ENCODE assay signal across 2 cellular contexts in the genomic region with DNA sequence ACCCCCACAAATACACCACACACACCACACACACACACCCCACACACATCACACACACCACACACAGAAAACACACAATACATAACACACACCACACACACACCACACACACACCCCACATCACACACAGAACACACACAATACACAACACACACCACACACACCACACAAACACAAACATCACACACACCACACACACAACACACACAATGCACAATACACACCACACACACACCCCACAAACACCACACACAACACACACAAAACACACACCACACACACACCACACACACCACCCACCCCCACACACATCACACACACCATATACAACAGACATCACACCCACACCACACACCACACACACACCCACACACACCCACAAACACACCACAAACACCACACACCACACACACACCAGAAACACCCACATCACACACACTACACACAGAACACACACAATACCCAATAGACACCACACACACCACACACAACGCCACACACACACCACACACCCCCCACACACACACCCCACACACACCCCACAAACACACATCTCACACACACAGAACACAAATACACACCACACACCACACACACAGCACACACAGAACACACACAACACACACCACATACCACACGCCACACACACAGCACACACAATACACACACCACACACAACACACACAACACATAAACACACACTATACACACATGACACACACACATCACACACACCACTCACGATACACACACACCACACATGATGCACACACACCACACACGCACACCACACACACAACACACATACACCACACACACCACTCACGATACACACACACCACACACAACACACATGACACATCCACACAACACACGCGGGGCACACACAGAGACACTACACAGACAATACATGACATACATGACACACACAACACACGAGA.
TF ChIP-seq lines count a peak whose summit lies in the region.

No MANE protein-coding gene starts in this region.

TF ChIP-seq in HEK293, 187 proteins besides CTCF, POLR2A, EP300 and RAD21 (continued from another document and continues in another):
- no peak for TF ChIP-seq ZNF416 (tag by site-specific recombination; IDR thresholded peaks at IDR 0.05)
- TF ChIP-seq ZNF335 (tag by site-specific recombination; conservative IDR thresholded peaks at IDR 0.05) = no peak
- TF ChIP-seq, protein P1, sequence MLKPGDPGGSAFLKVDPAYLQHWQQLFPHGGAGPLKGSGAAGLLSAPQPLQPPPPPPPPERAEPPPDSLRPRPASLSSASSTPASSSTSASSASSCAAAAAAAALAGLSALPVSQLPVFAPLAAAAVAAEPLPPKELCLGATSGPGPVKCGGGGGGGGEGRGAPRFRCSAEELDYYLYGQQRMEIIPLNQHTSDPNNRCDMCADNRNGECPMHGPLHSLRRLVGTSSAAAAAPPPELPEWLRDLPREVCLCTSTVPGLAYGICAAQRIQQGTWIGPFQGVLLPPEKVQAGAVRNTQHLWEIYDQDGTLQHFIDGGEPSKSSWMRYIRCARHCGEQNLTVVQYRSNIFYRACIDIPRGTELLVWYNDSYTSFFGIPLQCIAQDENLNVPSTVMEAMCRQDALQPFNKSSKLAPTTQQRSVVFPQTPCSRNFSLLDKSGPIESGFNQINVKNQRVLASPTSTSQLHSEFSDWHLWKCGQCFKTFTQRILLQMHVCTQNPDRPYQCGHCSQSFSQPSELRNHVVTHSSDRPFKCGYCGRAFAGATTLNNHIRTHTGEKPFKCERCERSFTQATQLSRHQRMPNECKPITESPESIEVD (tag by site-specific recombination; IDR thresholded peaks at IDR 0.05) = no peak
- TF ChIP-seq, protein P2, sequence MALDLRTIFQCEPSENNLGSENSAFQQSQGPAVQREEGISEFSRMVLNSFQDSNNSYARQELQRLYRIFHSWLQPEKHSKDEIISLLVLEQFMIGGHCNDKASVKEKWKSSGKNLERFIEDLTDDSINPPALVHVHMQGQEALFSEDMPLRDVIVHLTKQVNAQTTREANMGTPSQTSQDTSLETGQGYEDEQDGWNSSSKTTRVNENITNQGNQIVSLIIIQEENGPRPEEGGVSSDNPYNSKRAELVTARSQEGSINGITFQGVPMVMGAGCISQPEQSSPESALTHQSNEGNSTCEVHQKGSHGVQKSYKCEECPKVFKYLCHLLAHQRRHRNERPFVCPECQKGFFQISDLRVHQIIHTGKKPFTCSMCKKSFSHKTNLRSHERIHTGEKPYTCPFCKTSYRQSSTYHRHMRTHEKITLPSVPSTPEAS (tag by site-specific recombination; IDR thresholded peaks at IDR 0.05) = no peak; the same call in 1 of the 2 replicates
- no peak for TF ChIP-seq ZNF529 (tag by site-specific recombination; IDR thresholded peaks at IDR 0.05; ENCODE audit: insufficient replicate concordance)
- no peak for TF ChIP-seq ZNF777 (tag by site-specific recombination; IDR thresholded peaks at IDR 0.05; ENCODE audit: borderline replicate concordance)
- TF ChIP-seq SCRT2 (tag by site-specific recombination; IDR thresholded peaks at IDR 0.05) = no peak
- TF ChIP-seq, protein P3, sequence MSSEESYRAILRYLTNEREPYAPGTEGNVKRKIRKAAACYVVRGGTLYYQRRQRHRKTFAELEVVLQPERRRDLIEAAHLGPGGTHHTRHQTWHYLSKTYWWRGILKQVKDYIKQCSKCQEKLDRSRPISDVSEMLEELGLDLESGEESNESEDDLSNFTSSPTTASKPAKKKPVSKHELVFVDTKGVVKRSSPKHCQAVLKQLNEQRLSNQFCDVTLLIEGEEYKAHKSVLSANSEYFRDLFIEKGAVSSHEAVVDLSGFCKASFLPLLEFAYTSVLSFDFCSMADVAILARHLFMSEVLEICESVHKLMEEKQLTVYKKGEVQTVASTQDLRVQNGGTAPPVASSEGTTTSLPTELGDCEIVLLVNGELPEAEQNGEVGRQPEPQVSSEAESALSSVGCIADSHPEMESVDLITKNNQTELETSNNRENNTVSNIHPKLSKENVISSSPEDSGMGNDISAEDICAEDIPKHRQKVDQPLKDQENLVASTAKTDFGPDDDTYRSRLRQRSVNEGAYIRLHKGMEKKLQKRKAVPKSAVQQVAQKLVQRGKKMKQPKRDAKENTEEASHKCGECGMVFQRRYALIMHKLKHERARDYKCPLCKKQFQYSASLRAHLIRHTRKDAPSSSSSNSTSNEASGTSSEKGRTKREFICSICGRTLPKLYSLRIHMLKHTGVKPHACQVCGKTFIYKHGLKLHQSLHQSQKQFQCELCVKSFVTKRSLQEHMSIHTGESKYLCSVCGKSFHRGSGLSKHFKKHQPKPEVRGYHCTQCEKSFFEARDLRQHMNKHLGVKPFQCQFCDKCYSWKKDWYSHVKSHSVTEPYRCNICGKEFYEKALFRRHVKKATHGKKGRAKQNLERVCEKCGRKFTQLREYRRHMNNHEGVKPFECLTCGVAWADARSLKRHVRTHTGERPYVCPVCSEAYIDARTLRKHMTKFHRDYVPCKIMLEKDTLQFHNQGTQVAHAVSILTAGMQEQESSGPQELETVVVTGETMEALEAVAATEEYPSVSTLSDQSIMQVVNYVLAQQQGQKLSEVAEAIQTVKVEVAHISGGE (tag by site-specific recombination; conservative IDR thresholded peaks at IDR 0.05; ENCODE audit: low read depth) = no peak
- TF ChIP-seq, protein P4, sequence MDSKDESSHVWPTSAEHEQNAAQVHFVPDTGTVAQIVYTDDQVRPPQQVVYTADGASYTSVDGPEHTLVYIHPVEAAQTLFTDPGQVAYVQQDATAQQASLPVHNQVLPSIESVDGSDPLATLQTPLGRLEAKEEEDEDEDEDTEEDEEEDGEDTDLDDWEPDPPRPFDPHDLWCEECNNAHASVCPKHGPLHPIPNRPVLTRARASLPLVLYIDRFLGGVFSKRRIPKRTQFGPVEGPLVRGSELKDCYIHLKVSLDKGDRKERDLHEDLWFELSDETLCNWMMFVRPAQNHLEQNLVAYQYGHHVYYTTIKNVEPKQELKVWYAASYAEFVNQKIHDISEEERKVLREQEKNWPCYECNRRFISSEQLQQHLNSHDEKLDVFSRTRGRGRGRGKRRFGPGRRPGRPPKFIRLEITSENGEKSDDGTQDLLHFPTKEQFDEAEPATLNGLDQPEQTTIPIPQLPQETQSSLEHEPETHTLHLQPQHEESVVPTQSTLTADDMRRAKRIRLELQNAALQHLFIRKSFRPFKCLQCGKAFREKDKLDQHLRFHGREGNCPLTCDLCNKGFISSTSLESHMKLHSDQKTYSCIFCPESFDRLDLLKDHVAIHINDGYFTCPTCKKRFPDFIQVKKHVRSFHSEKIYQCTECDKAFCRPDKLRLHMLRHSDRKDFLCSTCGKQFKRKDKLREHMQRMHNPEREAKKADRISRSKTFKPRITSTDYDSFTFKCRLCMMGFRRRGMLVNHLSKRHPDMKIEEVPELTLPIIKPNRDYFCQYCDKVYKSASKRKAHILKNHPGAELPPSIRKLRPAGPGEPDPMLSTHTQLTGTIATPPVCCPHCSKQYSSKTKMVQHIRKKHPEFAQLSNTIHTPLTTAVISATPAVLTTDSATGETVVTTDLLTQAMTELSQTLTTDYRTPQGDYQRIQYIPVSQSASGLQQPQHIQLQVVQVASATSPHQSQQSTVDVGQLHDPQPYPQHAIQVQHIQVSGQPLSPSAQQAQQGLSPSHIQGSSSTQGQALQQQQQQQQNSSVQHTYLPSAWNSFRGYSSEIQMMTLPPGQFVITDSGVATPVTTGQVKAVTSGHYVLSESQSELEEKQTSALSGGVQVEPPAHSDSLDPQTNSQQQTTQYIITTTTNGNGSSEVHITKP (tag by site-specific recombination; IDR thresholded peaks at IDR 0.05) = no peak
- no peak for TF ChIP-seq ZNF624 (tag by site-specific recombination; IDR thresholded peaks at IDR 0.05)
- no peak for TF ChIP-seq ZNF501 (tag by site-specific recombination; IDR thresholded peaks at IDR 0.05)

TF ChIP-seq in WTC11, 78 proteins besides CTCF, POLR2A, EP300 and RAD21 (continued from another document and continues in another):
- TF ChIP-seq, protein P5, sequence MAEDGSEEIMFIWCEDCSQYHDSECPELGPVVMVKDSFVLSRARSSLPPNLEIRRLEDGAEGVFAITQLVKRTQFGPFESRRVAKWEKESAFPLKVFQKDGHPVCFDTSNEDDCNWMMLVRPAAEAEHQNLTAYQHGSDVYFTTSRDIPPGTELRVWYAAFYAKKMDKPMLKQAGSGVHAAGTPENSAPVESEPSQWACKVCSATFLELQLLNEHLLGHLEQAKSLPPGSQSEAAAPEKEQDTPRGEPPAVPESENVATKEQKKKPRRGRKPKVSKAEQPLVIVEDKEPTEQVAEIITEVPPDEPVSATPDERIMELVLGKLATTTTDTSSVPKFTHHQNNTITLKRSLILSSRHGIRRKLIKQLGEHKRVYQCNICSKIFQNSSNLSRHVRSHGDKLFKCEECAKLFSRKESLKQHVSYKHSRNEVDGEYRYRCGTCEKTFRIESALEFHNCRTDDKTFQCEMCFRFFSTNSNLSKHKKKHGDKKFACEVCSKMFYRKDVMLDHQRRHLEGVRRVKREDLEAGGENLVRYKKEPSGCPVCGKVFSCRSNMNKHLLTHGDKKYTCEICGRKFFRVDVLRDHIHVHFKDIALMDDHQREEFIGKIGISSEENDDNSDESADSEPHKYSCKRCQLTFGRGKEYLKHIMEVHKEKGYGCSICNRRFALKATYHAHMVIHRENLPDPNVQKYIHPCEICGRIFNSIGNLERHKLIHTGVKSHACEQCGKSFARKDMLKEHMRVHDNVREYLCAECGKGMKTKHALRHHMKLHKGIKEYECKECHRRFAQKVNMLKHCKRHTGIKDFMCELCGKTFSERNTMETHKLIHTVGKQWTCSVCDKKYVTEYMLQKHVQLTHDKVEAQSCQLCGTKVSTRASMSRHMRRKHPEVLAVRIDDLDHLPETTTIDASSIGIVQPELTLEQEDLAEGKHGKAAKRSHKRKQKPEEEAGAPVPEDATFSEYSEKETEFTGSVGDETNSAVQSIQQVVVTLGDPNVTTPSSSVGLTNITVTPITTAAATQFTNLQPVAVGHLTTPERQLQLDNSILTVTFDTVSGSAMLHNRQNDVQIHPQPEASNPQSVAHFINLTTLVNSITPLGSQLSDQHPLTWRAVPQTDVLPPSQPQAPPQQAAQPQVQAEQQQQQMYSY (CRISPR knock-in tag; IDR thresholded peaks at IDR 0.05) = no peak
- no peak for TF ChIP-seq EMX1 (CRISPR knock-in tag; IDR thresholded peaks at IDR 0.05)
- TF ChIP-seq, protein P6, sequence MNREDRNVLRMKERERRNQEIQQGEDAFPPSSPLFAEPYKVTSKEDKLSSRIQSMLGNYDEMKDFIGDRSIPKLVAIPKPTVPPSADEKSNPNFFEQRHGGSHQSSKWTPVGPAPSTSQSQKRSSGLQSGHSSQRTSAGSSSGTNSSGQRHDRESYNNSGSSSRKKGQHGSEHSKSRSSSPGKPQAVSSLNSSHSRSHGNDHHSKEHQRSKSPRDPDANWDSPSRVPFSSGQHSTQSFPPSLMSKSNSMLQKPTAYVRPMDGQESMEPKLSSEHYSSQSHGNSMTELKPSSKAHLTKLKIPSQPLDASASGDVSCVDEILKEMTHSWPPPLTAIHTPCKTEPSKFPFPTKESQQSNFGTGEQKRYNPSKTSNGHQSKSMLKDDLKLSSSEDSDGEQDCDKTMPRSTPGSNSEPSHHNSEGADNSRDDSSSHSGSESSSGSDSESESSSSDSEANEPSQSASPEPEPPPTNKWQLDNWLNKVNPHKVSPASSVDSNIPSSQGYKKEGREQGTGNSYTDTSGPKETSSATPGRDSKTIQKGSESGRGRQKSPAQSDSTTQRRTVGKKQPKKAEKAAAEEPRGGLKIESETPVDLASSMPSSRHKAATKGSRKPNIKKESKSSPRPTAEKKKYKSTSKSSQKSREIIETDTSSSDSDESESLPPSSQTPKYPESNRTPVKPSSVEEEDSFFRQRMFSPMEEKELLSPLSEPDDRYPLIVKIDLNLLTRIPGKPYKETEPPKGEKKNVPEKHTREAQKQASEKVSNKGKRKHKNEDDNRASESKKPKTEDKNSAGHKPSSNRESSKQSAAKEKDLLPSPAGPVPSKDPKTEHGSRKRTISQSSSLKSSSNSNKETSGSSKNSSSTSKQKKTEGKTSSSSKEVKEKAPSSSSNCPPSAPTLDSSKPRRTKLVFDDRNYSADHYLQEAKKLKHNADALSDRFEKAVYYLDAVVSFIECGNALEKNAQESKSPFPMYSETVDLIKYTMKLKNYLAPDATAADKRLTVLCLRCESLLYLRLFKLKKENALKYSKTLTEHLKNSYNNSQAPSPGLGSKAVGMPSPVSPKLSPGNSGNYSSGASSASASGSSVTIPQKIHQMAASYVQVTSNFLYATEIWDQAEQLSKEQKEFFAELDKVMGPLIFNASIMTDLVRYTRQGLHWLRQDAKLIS (CRISPR knock-in tag; IDR thresholded peaks at IDR 0.05; ENCODE audit: borderline replicate concordance) = no peak
- no peak for TF ChIP-seq FOXK1 (CRISPR knock-in tag; IDR thresholded peaks at IDR 0.05)
- TF ChIP-seq, protein P7, sequence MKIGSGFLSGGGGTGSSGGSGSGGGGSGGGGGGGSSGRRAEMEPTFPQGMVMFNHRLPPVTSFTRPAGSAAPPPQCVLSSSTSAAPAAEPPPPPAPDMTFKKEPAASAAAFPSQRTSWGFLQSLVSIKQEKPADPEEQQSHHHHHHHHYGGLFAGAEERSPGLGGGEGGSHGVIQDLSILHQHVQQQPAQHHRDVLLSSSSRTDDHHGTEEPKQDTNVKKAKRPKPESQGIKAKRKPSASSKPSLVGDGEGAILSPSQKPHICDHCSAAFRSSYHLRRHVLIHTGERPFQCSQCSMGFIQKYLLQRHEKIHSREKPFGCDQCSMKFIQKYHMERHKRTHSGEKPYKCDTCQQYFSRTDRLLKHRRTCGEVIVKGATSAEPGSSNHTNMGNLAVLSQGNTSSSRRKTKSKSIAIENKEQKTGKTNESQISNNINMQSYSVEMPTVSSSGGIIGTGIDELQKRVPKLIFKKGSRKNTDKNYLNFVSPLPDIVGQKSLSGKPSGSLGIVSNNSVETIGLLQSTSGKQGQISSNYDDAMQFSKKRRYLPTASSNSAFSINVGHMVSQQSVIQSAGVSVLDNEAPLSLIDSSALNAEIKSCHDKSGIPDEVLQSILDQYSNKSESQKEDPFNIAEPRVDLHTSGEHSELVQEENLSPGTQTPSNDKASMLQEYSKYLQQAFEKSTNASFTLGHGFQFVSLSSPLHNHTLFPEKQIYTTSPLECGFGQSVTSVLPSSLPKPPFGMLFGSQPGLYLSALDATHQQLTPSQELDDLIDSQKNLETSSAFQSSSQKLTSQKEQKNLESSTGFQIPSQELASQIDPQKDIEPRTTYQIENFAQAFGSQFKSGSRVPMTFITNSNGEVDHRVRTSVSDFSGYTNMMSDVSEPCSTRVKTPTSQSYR (CRISPR knock-in tag; IDR thresholded peaks at IDR 0.05) = no peak
- TF ChIP-seq, protein P8, sequence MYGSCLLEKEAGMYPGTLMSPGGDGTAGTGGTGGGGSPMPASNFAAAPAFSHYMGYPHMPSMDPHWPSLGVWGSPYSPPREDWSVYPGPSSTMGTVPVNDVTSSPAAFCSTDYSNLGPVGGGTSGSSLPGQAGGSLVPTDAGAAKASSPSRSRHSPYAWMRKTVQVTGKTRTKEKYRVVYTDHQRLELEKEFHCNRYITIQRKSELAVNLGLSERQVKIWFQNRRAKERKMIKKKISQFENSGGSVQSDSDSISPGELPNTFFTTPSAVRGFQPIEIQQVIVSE (CRISPR knock-in tag; IDR thresholded peaks at IDR 0.05; ENCODE audit: borderline replicate concordance) = no peak
- TF ChIP-seq, protein P9, sequence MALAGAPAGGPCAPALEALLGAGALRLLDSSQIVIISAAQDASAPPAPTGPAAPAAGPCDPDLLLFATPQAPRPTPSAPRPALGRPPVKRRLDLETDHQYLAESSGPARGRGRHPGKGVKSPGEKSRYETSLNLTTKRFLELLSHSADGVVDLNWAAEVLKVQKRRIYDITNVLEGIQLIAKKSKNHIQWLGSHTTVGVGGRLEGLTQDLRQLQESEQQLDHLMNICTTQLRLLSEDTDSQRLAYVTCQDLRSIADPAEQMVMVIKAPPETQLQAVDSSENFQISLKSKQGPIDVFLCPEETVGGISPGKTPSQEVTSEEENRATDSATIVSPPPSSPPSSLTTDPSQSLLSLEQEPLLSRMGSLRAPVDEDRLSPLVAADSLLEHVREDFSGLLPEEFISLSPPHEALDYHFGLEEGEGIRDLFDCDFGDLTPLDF (CRISPR knock-in tag; IDR thresholded peaks at IDR 0.05) = no peak
